Comparison of ENCODE assay signal across 1 cellular context in the genomic region with DNA sequence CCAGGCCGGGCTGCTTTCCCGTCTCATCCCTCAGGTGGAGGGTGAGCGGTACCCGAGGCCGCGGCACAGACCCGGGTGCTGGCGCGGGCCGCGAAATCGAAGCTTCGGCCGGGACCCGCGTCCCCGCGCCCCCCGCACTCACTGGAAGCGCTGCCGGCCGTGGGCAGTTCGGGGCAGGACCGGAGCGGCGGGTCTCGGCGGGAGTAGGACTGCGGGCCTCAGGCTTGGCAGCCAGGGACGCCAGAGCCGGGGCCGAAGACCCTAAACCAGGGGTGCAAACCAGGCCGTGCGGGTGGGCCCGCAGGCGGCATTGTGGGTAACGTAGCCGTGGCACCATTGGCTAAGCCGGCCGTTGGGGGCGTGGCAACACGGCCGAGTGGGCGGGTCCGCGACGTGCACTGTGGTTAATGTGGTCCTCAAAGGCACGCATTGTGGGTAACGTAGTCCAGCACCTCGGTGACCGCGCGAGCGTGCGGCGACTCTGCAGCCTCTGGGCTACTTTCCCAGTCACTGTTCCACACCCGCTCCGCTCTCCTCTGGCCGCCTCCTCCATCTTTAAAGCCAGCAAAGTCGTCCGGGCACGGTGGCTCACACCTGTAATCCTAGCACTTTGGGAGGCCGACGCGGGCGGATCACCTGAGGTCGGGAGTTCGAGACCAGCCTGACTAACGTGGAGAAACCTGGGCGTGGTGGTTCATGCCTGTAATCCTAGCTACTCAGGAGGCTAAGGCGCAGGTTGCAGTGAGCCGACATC.
A peak's percentile ranks its signal among the peaks of the same experiment; 100 is the strongest.
TF ChIP-seq lines count a peak whose summit lies in the region.

Gene ZNF500 (minus strand): TSS at position 288 of the 754 bp plus-strand sequence. CDS start 1,184 bp downstream, outside the sequence.

TF ChIP-seq in HepG2, 621 proteins besides CTCF, POLR2A, EP300 and RAD21 (continued from another document and continues in another):
- peak; percentile 42; the same call in 1 of the 2 replicates for TF ChIP-seq SALL2 (CRISPR knock-in tag; IDR thresholded peaks at IDR 0.05)
- no peak for TF ChIP-seq ZNF30 (CRISPR knock-in tag; IDR thresholded peaks at IDR 0.05)
- TF ChIP-seq ARID4A (CRISPR knock-in tag; IDR thresholded peaks at IDR 0.05; ENCODE audit: borderline replicate concordance) = peak; percentile 92
- peak; percentile 43; the same call in 1 of the 2 replicates for TF ChIP-seq ZFP90 (CRISPR knock-in tag; IDR thresholded peaks at IDR 0.05; ENCODE audit: borderline replicate concordance)
- no peak for TF ChIP-seq ZNF496 (CRISPR knock-in tag; IDR thresholded peaks at IDR 0.05; ENCODE audit: insufficient replicate concordance)
- no peak for TF ChIP-seq ZBTB21 (CRISPR knock-in tag; IDR thresholded peaks at IDR 0.05)
- 0 out of 2 replicates have a peak, but pooled peaks have one; percentile 33 for TF ChIP-seq ZNF777 (CRISPR knock-in tag; IDR thresholded peaks at IDR 0.05)
- TF ChIP-seq ZNF256 (CRISPR knock-in tag; conservative IDR thresholded peaks at IDR 0.05) = 0 out of 2 replicates have a peak, but pooled peaks have one; percentile 12
- no peak for TF ChIP-seq HMG20A (CRISPR knock-in tag; IDR thresholded peaks at IDR 0.05; ENCODE audit: borderline replicate concordance)
- 0 out of 2 replicates have a peak, but pooled peaks have one; percentile 46 for TF ChIP-seq ZNF766 (CRISPR knock-in tag; IDR thresholded peaks at IDR 0.05; ENCODE audit: borderline replicate concordance)
- TF ChIP-seq ZNF597 (CRISPR knock-in tag; IDR thresholded peaks at IDR 0.05) = no peak
- peak; percentile 68; the same call in 1 of the 2 replicates for TF ChIP-seq MED13 (CRISPR knock-in tag; IDR thresholded peaks at IDR 0.05)
- TF ChIP-seq NFE2L2 (IDR thresholded peaks at IDR 0.05; ENCODE audit: low read length) = no peak
- TF ChIP-seq, protein P1, sequence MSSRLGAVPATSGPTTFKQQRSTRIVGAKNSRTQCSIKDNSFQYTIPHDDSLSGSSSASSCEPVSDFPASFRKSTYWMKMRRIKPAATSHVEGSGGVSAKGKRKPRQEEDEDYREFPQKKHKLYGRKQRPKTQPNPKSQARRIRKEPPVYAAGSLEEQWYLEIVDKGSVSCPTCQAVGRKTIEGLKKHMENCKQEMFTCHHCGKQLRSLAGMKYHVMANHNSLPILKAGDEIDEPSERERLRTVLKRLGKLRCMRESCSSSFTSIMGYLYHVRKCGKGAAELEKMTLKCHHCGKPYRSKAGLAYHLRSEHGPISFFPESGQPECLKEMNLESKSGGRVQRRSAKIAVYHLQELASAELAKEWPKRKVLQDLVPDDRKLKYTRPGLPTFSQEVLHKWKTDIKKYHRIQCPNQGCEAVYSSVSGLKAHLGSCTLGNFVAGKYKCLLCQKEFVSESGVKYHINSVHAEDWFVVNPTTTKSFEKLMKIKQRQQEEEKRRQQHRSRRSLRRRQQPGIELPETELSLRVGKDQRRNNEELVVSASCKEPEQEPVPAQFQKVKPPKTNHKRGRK (CRISPR knock-in tag; IDR thresholded peaks at IDR 0.05) = no peak
- TF ChIP-seq, protein P2, sequence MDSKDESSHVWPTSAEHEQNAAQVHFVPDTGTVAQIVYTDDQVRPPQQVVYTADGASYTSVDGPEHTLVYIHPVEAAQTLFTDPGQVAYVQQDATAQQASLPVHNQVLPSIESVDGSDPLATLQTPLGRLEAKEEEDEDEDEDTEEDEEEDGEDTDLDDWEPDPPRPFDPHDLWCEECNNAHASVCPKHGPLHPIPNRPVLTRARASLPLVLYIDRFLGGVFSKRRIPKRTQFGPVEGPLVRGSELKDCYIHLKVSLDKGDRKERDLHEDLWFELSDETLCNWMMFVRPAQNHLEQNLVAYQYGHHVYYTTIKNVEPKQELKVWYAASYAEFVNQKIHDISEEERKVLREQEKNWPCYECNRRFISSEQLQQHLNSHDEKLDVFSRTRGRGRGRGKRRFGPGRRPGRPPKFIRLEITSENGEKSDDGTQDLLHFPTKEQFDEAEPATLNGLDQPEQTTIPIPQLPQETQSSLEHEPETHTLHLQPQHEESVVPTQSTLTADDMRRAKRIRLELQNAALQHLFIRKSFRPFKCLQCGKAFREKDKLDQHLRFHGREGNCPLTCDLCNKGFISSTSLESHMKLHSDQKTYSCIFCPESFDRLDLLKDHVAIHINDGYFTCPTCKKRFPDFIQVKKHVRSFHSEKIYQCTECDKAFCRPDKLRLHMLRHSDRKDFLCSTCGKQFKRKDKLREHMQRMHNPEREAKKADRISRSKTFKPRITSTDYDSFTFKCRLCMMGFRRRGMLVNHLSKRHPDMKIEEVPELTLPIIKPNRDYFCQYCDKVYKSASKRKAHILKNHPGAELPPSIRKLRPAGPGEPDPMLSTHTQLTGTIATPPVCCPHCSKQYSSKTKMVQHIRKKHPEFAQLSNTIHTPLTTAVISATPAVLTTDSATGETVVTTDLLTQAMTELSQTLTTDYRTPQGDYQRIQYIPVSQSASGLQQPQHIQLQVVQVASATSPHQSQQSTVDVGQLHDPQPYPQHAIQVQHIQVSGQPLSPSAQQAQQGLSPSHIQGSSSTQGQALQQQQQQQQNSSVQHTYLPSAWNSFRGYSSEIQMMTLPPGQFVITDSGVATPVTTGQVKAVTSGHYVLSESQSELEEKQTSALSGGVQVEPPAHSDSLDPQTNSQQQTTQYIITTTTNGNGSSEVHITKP (CRISPR knock-in tag; IDR thresholded peaks at IDR 0.05; ENCODE audit: low read depth) = no peak
- TF ChIP-seq, protein P3, sequence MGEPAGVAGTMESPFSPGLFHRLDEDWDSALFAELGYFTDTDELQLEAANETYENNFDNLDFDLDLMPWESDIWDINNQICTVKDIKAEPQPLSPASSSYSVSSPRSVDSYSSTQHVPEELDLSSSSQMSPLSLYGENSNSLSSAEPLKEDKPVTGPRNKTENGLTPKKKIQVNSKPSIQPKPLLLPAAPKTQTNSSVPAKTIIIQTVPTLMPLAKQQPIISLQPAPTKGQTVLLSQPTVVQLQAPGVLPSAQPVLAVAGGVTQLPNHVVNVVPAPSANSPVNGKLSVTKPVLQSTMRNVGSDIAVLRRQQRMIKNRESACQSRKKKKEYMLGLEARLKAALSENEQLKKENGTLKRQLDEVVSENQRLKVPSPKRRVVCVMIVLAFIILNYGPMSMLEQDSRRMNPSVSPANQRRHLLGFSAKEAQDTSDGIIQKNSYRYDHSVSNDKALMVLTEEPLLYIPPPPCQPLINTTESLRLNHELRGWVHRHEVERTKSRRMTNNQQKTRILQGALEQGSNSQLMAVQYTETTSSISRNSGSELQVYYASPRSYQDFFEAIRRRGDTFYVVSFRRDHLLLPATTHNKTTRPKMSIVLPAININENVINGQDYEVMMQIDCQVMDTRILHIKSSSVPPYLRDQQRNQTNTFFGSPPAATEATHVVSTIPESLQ (CRISPR knock-in tag; conservative IDR thresholded peaks at IDR 0.05) = no peak
- TF ChIP-seq ZNF17 (CRISPR knock-in tag; IDR thresholded peaks at IDR 0.05) = no peak
- no peak for TF ChIP-seq ZKSCAN5 (CRISPR knock-in tag; IDR thresholded peaks at IDR 0.05)
- TF ChIP-seq NCOA5 (CRISPR knock-in tag; IDR thresholded peaks at IDR 0.05) = no peak
- peak; percentile 73 for TF ChIP-seq ELF1 (CRISPR knock-in tag; IDR thresholded peaks at IDR 0.05)
- no peak for TF ChIP-seq PAWR (CRISPR knock-in tag; IDR thresholded peaks at IDR 0.05; ENCODE audit: borderline replicate concordance)
- no peak for TF ChIP-seq ZBTB4 (CRISPR knock-in tag; IDR thresholded peaks at IDR 0.05; ENCODE audit: borderline replicate concordance)
- 0 out of 2 replicates have a peak, but pooled peaks have one; percentile 29 for TF ChIP-seq HOXA9 (CRISPR knock-in tag; IDR thresholded peaks at IDR 0.05; ENCODE audit: borderline replicate concordance)
- no peak for TF ChIP-seq SMAD1 (CRISPR knock-in tag; IDR thresholded peaks at IDR 0.05; ENCODE audit: borderline replicate concordance, low read depth)
- 0 out of 2 replicates have a peak, but pooled peaks have one; percentile 44 for TF ChIP-seq BRD4 (CRISPR knock-in tag; IDR thresholded peaks at IDR 0.05)
- TF ChIP-seq ZNF605 (CRISPR knock-in tag; IDR thresholded peaks at IDR 0.05) = peak; percentile 75
- no peak for TF ChIP-seq ZBTB34 (CRISPR knock-in tag; IDR thresholded peaks at IDR 0.05)
- no peak; the same call in 1 of the 2 replicates for TF ChIP-seq ZNF20 (CRISPR knock-in tag; IDR thresholded peaks at IDR 0.05)
- TF ChIP-seq HHEX (CRISPR knock-in tag; IDR thresholded peaks at IDR 0.05) = no peak
- TF ChIP-seq MIXL1 (CRISPR knock-in tag; IDR thresholded peaks at IDR 0.05) = peak; percentile 77
- peak; percentile 27; the same call in 1 of the 2 replicates for TF ChIP-seq GATA4 (IDR thresholded peaks at IDR 0.05; ENCODE audit: borderline replicate concordance, low read depth)
- TF ChIP-seq, protein P4, sequence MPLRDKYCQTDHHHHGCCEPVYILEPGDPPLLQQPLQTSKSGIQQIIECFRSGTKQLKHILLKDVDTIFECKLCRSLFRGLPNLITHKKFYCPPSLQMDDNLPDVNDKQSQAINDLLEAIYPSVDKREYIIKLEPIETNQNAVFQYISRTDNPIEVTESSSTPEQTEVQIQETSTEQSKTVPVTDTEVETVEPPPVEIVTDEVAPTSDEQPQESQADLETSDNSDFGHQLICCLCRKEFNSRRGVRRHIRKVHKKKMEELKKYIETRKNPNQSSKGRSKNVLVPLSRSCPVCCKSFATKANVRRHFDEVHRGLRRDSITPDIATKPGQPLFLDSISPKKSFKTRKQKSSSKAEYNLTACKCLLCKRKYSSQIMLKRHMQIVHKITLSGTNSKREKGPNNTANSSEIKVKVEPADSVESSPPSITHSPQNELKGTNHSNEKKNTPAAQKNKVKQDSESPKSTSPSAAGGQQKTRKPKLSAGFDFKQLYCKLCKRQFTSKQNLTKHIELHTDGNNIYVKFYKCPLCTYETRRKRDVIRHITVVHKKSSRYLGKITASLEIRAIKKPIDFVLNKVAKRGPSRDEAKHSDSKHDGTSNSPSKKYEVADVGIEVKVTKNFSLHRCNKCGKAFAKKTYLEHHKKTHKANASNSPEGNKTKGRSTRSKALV (CRISPR knock-in tag; IDR thresholded peaks at IDR 0.05) = peak; percentile 42; the same call in 1 of the 2 replicates
- TF ChIP-seq U2AF1 (optimal IDR thresholded peaks at IDR 0.05; ENCODE audit: low read depth, low read length) = no peak
- no peak for TF ChIP-seq GLI4 (CRISPR knock-in tag; IDR thresholded peaks at IDR 0.05; ENCODE audit: borderline replicate concordance)
